In genomic region chr1:38950553-38950952, GRCh38 we compare ENCODE assay signal across 24 cellular contexts. TPM values are rescaled to one million over a fixed set of nuclear protein-coding genes. Genes with fewer than 3 reads are reported as not detected.
DNase-seq lines count a peak whose midpoint lies in the region; ATAC-seq and TF ChIP-seq lines count a peak whose summit lies in the region.
"Had no signal": no experiment of that assay in that cellular context is flagged by ENCODE, and none has a peak within 500 bp of the region (broad histone marks: within the 10 kb centered on the region; RNA-seq: fewer than 3 reads in every experiment).

No MANE protein-coding gene starts in this region.

- no TSS peak for BruUV-seq in mammary epithelial cell (replicated peaks; lab: Mats Ljungman, UMichigan)

- no peak for TF ChIP-seq CTCF in 22Rv1 (IDR thresholded peaks at IDR 0.05)
- no peak for TF ChIP-seq CTCF in mammary epithelial cell (conservative IDR thresholded peaks at IDR 0.05 in 1 of 2, IDR thresholded peaks at IDR 0.05 in 1 of 2; ENCODE audit: extremely low read depth in 1 of 2, insufficient read depth in 1 of 2, low read depth in 1 of 2, low read length in 2 of 2)
- no peak for TF ChIP-seq CTCF in esophagus squamous epithelium (IDR thresholded peaks at IDR 0.05)
- no peak for TF ChIP-seq CTCF in prostate gland (IDR thresholded peaks at IDR 0.05)
- TF ChIP-seq CTCF in GM10248 (IDR thresholded peaks at IDR 0.05; ENCODE audit: control extremely low read depth, extremely low read depth, low read depth, missing control alignments): no peak

- dilution Hi-C loops in mammary epithelial cell (cut with HindIII; ENCODE audit: low sequenced_read_pairs): no loop called here

- DNase-seq in mammary epithelial cell (no peak), esophagus squamous epithelium (lab: John Stamatoyannopoulos, UW) (no peak), prostate gland (ENCODE audit: low spot score) (no peak), NCI-H82 (lab: John Stamatoyannopoulos, UW) (no peak), DMS153 treated with DMSO at 0.1 percent for 48 hours (lab: John Stamatoyannopoulos, UW; ENCODE audit: unreplicated experiment) (no peak), GM10248 (ENCODE audit: extremely low spot score) (no peak)
- DNase-seq: CD4-positive, CD25-positive, alpha-beta regulatory T cell; KBM-7; MG63; NCI-H1105 treated with DMSO at 0.1 percent for 48 hours; NCI-H146; NCI-H1930; NCI-H2107; NCI-H524; NCI-H748 treated with DMSO at 0.1 percent for 48 hours; SJCRH30 had no signal

- POLR2A ChIA-PET in GM10248 (lab: Yijun Ruan, JAX): no interaction called here

- ATAC-seq in GM19455 (IDR thresholded peaks at IDR 0.05; ENCODE audit: unreplicated experiment): no peak
- ATAC-seq: GM12878, HCT116, PC-3, Right ventricle myocardium inferior, SK-N-SH treated with all-trans-retinoic acid at 6 μM for 48 hours had no signal

- TF ChIP-seq POLR2A in esophagus squamous epithelium (IDR thresholded peaks at IDR 0.05) (no peak), prostate gland (IDR thresholded peaks at IDR 0.05) (no peak)

- H3K4me3 ChIP-seq in mammary epithelial cell (replicated peaks in 1 of 3; ENCODE audit: insufficient read depth in 1 of 3, low read depth in 2 of 3, low read length in 3 of 3) (no peak overlapping the region), esophagus squamous epithelium (no peak overlapping the region), prostate gland (no peak overlapping the region)
- H3K4me3 ChIP-seq: GM12878, MG63, SJCRH30 had no signal

- CTCF ChIA-PET in mammary epithelial cell (lab: Charles Lee; ENCODE audit: low non-redundant PET) (no interaction called here), GM10248 (lab: Yijun Ruan, JAX) (no interaction called here)

- no peaks in the 10 kb centered on the region for H4K20me1 ChIP-seq in mammary epithelial cell (ENCODE audit: insufficient read depth, low read length)

- peak overlapping the region; percentile 37 for H3K27ac ChIP-seq in 22Rv1
- no peak overlapping the region for H3K27ac ChIP-seq in mammary epithelial cell (ENCODE audit: insufficient read depth, low read depth, low read length)
- peak overlapping the region; percentile 56 to 83 (median 76) for H3K27ac ChIP-seq in esophagus squamous epithelium
- H3K27ac ChIP-seq in prostate gland: peak overlapping the region; percentile 54 to 55
- H3K27ac ChIP-seq: SJCRH30 had no signal

- intact Hi-C loops in mammary epithelial cell (cut with micrococcal nuclease) (no loop called here), esophagus squamous epithelium (cut with DNase I) (no loop called here), prostate gland (cut with DNase I) (no loop called here)

- no peaks in the 10 kb centered on the region for H3K79me2 ChIP-seq in mammary epithelial cell (ENCODE audit: insufficient read depth, low read length)

- H3K36me3 ChIP-seq in mammary epithelial cell (ENCODE audit: insufficient read depth, low read length) (no peaks in the 10 kb centered on the region), esophagus squamous epithelium (no peaks in the 10 kb centered on the region), prostate gland (no peaks in the 10 kb centered on the region)
- H3K36me3 ChIP-seq: MG63, SJCRH30 had no signal

- H3K4me1 ChIP-seq in mammary epithelial cell (ENCODE audit: insufficient read depth, low read length) (peaks cover 12% of the 10 kb centered on the region), esophagus squamous epithelium (peaks cover 0 to 26% (median 5%) of the 10 kb centered on the region in 3 donors), prostate gland (replicated peaks) (no peaks in the 10 kb centered on the region)
- H3K4me1 ChIP-seq: SJCRH30 had no signal

- H3K4me2 ChIP-seq in mammary epithelial cell (ENCODE audit: insufficient read depth, low read depth, low read length): peak overlapping the region; percentile 17

- H3K9me3 ChIP-seq in mammary epithelial cell (replicated peaks; ENCODE audit: insufficient read depth, low read length): no peaks in the 10 kb centered on the region
- no peaks in the 10 kb centered on the region for H3K9me3 ChIP-seq in esophagus squamous epithelium
- no peaks in the 10 kb centered on the region for H3K9me3 ChIP-seq in prostate gland
- H3K9me3 ChIP-seq: SJCRH30 had no signal

- H3K27me3 ChIP-seq in mammary epithelial cell (ENCODE audit: insufficient read depth, low read length) (no peaks in the 10 kb centered on the region), esophagus squamous epithelium (peaks cover 0 to 4% (median 0%) of the 10 kb centered on the region in 4 donors), prostate gland (replicated peaks; ENCODE audit: insufficient read depth) (no peaks in the 10 kb centered on the region)
- H3K27me3 ChIP-seq: MG63, SJCRH30 had no signal

- H3K9ac ChIP-seq in mammary epithelial cell (ENCODE audit: insufficient read depth, low read length): no peak overlapping the region

- in situ Hi-C loops in mammary epithelial cell (cut with MboI; ENCODE audit: low sequenced_read_pairs in 2 of 2): no loop called here

- peak overlapping the region; percentile 63 for H2AFZ ChIP-seq in mammary epithelial cell (ENCODE audit: low read depth, low read length)

- 54% methylated on average over 2 of the region's 2 CpGs for WGBS in mammary epithelial cell (ENCODE audit: low coverage, missing lambda C conversion rate)
- WGBS in esophagus squamous epithelium, 2 donors: 26 to 32% methylated on average over 2 of the region's 2 CpGs
- 33% methylated on average over 2 of the region's 2 CpGs for WGBS in prostate gland

RNA-seq across cellular contexts. Expression of gene RHBDL2, which starts 8.9 kb away (rescaled TPM):
- total RNA-seq in mammary epithelial cell: 1 to 10 TPM in 1 of 2 donors, under 1 TPM in 1; 0.67 to 7.5 TPM
- 3.2 TPM for polyA plus RNA-seq in mammary epithelial cell
- polyA minus RNA-seq in mammary epithelial cell: not detected
- total RNA-seq in esophagus squamous epithelium: 10 to 100 TPM; 11.6 to 23.0 (median 17.4) TPM
- total RNA-seq in prostate gland: 1 to 10 TPM; 3.5 to 7.7 TPM
- total RNA-seq: CD4-positive, CD25-positive, alpha-beta regulatory T cell; GM12878; RPMI7951 had no signal

RNA-seq across cellular contexts. Expression of gene AKIRIN1, which starts 40.5 kb away (rescaled TPM):
- total RNA-seq in mammary epithelial cell (10 to 100 TPM; 62.8 to 63.5 TPM), esophagus squamous epithelium (10 to 100 TPM; 23.5 to 30.0 (median 27.1) TPM), prostate gland (100 to 1,000 TPM in 1 of 2 donors, 10 to 100 TPM in 1; 55.7 to 108 TPM)
- polyA plus RNA-seq in mammary epithelial cell: 41.2 TPM
- polyA minus RNA-seq in mammary epithelial cell: 39.6 TPM
